In genomic region chr9:99474186-99474585, GRCh38 we compare ENCODE assay signal across 24 cellular contexts.
DNase-seq lines count a peak whose midpoint lies in the region; ATAC-seq and TF ChIP-seq lines count a peak whose summit lies in the region.
"Had no signal": no experiment of that assay in that cellular context is flagged by ENCODE, and none has a peak within 500 bp of the region (broad histone marks: within the 10 kb centered on the region; RNA-seq: fewer than 3 reads in every experiment).

No MANE protein-coding gene starts in this region.

- intact Hi-C loops in psoas muscle (cut with DNase I): no loop called here

- TF ChIP-seq CTCF in fibroblast of the aortic adventitia (IDR thresholded peaks at IDR 0.05; ENCODE audit: insufficient read depth, low read length): no peak
- no peak for TF ChIP-seq CTCF in psoas muscle (IDR thresholded peaks at IDR 0.05)
- no peak for TF ChIP-seq CTCF in omental fat pad (IDR thresholded peaks at IDR 0.05)

- no peaks in the 10 kb centered on the region for H3K9me3 ChIP-seq in psoas muscle
- H3K9me3 ChIP-seq: neutrophil, SK-N-SH, upper lobe of right lung had no signal

- peak in 3 of 4 donors; percentile 65 to 75 (median 71) for ATAC-seq in psoas muscle
- no peak for ATAC-seq in HG02610 (IDR thresholded peaks at IDR 0.05; ENCODE audit: unreplicated experiment)
- no peak for ATAC-seq in omental fat pad (ENCODE audit: low FRiP score)
- ATAC-seq: activated T-cell treated with anti-CD3 and anti-CD28 coated beads, Interleukin-2, amount 50 U/mL, for 4 hours; PC-3; upper lobe of right lung had no signal

- peaks cover 15% of the 10 kb centered on the region for H3K4me1 ChIP-seq in psoas muscle
- H3K4me1 ChIP-seq: upper lobe of right lung had no signal

- in situ Hi-C loops in G401 (cut with HindIII; ENCODE audit: low sequenced_read_pairs): no loop called here

- no peaks in the 10 kb centered on the region for H3K36me3 ChIP-seq in psoas muscle (ENCODE audit: insufficient read depth in 1 of 2, low read depth in 1 of 2)
- H3K36me3 ChIP-seq: neutrophil, upper lobe of right lung had no signal

- H3K4me3 ChIP-seq in fibroblast of the aortic adventitia (ENCODE audit: low read depth, low read length) (no peak overlapping the region), psoas muscle (no peak overlapping the region)
- H3K4me3 ChIP-seq: upper lobe of right lung had no signal

- DNase-seq in G401 (ENCODE audit: low spot score) (peak; percentile 96), NCI-H446 treated with DMSO at 0.1 percent for 48 hours (lab: John Stamatoyannopoulos, UW) (peak; percentile 58), fibroblast of the aortic adventitia (ENCODE audit: low read depth) (peak; percentile 36), psoas muscle (no peak), T-helper 9 cell (no peak), omental fat pad (ENCODE audit: low spot score) (no peak)
- DNase-seq: activated CD4-positive, alpha-beta T cell treated with anti-CD3 and anti-CD28 coated beads, Interleukin-2, amount 50 U/mL, for 1 hour; activated CD4-positive, CD25-positive, alpha-beta regulatory T cell; activated gamma-delta T cell; activated T-cell treated with anti-CD3 and anti-CD28 coated beads, Interleukin-2, amount 50 U/mL, for 4 hours; Calu3; CD4-positive, CD25-positive, alpha-beta regulatory T cell; DND-41; effector CD4-positive, alpha-beta T cell; naive B cell; NCI-H1436 treated with DMSO at 0.1 percent for 48 hours; NCI-H524; PC-3; SK-N-SH; stimulated activated CD4-positive, alpha-beta T cell treated with anti-CD3 and anti-CD28 coated beads, Interleukin-15, amount 100 ng/mL, for 24 hours; stimulated activated CD4-positive, alpha-beta T cell treated with anti-CD3 and anti-CD28 coated beads, Interleukin-4, amount 100 ng/mL, for 4 hours; upper lobe of right lung had no signal

- no peak overlapping the region for H3K27ac ChIP-seq in psoas muscle
- H3K27ac ChIP-seq: neutrophil, upper lobe of right lung had no signal

- no peaks in the 10 kb centered on the region for H3K27me3 ChIP-seq in psoas muscle (ENCODE audit: insufficient read depth in 3 of 3, low read length in 2 of 3)
- H3K27me3 ChIP-seq: neutrophil, upper lobe of right lung had no signal

Comparison
In these comparisons a context has a peak if more than half of its experiments do, and no peak if none do; other contexts are left out.
1. DNase-seq: peak in G401 (single experiment), NCI-H446 treated with DMSO at 0.1 percent for 48 hours (single experiment) and fibroblast of the aortic adventitia (single experiment); none in psoas muscle (0 of 2), T-helper 9 cell (single experiment) and omental fat pad (single experiment).
2. ATAC-seq: peak in psoas muscle (3 of 4); none in HG02610 (single experiment) and omental fat pad (single experiment).